Comparison of ENCODE assay signal across 29 cellular contexts in the genomic region with DNA sequence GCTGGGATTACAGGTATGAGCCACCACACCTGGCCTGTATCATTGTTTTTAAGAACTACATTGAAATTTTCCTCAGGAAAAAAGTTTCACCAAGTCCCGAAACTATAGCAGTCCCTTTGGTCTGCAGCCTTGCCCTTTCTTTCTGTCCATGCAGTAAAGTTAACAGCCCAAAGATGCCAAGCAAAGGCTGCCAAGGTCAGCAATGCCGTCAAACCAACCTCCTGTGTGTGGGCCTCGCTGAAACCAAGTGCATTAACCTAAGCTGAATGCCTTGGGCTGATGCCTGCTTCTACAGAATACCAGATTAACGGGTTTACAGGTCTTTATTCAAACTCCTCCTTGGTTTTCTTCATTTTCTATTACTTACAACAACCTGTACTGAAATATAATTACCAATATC.
"Had no signal": no experiment of that assay in that cellular context is flagged by ENCODE, and none has a peak within 500 bp of the region (broad histone marks: within the 10 kb centered on the region; RNA-seq: fewer than 3 reads in every experiment).

No MANE protein-coding gene starts in this region.

- H3K4me1 ChIP-seq: neural progenitor cell, parathyroid adenoma, right lobe of liver, sigmoid colon, testis, tibial artery, transverse colon, upper lobe of right lung, uterus had no signal

- H3K4me2 ChIP-seq: neural progenitor cell had no signal

- H2AFZ ChIP-seq: neural progenitor cell, parathyroid adenoma had no signal

- H3K27me3 ChIP-seq: neural progenitor cell, ovary, right lobe of liver, sigmoid colon, suprapubic skin, testis, tibial artery, transverse colon, upper lobe of right lung, uterus had no signal

- H3K9me3 ChIP-seq: ovary, psoas muscle, right lobe of liver, sigmoid colon, suprapubic skin, testis, tibial artery, transverse colon, upper lobe of right lung, uterus had no signal

- H3K9me3 Mint-ChIP-seq: natural killer cell; nephron; neural progenitor cell; stimulated activated memory B cell treated with anti-CD40 and anti-IgM and Interleukin-4, amounts not matched to agents 10 μg/mL and 1 μg/mL and 100 μg/mL, for 72 hours; stimulated activated naive CD8-positive, alpha-beta T cell treated with anti-CD3 and anti-CD28 coated beads, Interleukin-15, amount 100 ng/mL, for 72 hours; type B pancreatic cell had no signal

- DNase-seq: natural killer cell; occipital lobe; ovary; posterior cingulate gyrus; psoas muscle; right cardiac atrium; right lobe of liver; sigmoid colon; small intestine; stimulated activated CD4-positive, alpha-beta T cell treated with anti-CD3 and anti-CD28 coated beads, Interleukin-15, amount 100 ng/mL, for 24 hours; stimulated activated CD4-positive, alpha-beta T cell treated with anti-CD3 and anti-CD28 coated beads, Interleukin-2, amount 100 ng/mL, for 24 hours; stimulated activated CD4-positive, alpha-beta T cell treated with anti-CD3 and anti-CD28 coated beads, Interleukin-2, amount 100 ng/mL, for 48 hours; stimulated activated CD4-positive, alpha-beta T cell treated with anti-CD3 and anti-CD28 coated beads, Interleukin-4, amount 100 ng/mL, for 24 hours; stimulated activated naive CD4-positive, alpha-beta T cell; stimulated activated naive CD8-positive, alpha-beta T cell treated with anti-CD3 and anti-CD28 coated beads, Interleukin-15, amount 100 ng/mL, for 72 hours; stimulated activated naive CD8-positive, alpha-beta T cell treated with anti-CD3 and anti-CD28 coated beads, Interleukin-15, Interleukin-2, amounts not matched to agents 100 U/mL and 50 U/mL, for 24 hours; substantia nigra; testis; tibial artery; transverse colon; upper lobe of right lung; uterus had no signal

- H3K9ac ChIP-seq: neural progenitor cell, parathyroid adenoma had no signal

- H3K27ac Mint-ChIP-seq: natural killer cell; nephron; neural progenitor cell; progenitor cell of endocrine pancreas; stimulated activated memory B cell treated with anti-CD40 and anti-IgM and Interleukin-4, amounts not matched to agents 10 μg/mL and 1 μg/mL and 100 μg/mL, for 72 hours; type B pancreatic cell had no signal

- H3K36me3 Mint-ChIP-seq: natural killer cell had no signal

- H3K36me3 ChIP-seq: ovary, uterus had no signal

- H3K4me1 Mint-ChIP-seq: natural killer cell; nephron; neural progenitor cell; stimulated activated memory B cell treated with anti-CD40 and anti-IgM and Interleukin-4, amounts not matched to agents 10 μg/mL and 1 μg/mL and 100 μg/mL, for 72 hours had no signal

- H3K4me3 Mint-ChIP-seq: natural killer cell; nephron; neural progenitor cell; stimulated activated memory B cell treated with anti-CD40 and anti-IgM and Interleukin-4, amounts not matched to agents 10 μg/mL and 1 μg/mL and 100 μg/mL, for 72 hours; stimulated activated naive CD8-positive, alpha-beta T cell treated with anti-CD3 and anti-CD28 coated beads, Interleukin-15, amount 100 ng/mL, for 72 hours; type B pancreatic cell had no signal

- ATAC-seq: natural killer cell; psoas muscle; right cardiac atrium; right lobe of liver; stimulated activated memory B cell treated with anti-CD40 and anti-IgM and Interleukin-4, amounts not matched to agents 10 μg/mL and 1 μg/mL and 100 μg/mL, for 72 hours; stimulated activated naive CD8-positive, alpha-beta T cell treated with anti-CD3 and anti-CD28 coated beads, Interleukin-15, amount 100 ng/mL, for 72 hours; stimulated activated naive CD8-positive, alpha-beta T cell treated with anti-CD3 and anti-CD28 coated beads, Interleukin-15, Interleukin-2, amounts not matched to agents 100 U/mL and 50 U/mL, for 24 hours; upper lobe of right lung had no signal

- H3K27ac ChIP-seq: neural progenitor cell, ovary, parathyroid adenoma, psoas muscle, right lobe of liver, sigmoid colon, suprapubic skin, testis, tibial artery, transverse colon, upper lobe of right lung, uterus had no signal

- H3K4me3 ChIP-seq: neural progenitor cell, ovary, psoas muscle, right lobe of liver, sigmoid colon, suprapubic skin, testis, tibial artery, transverse colon, upper lobe of right lung, uterus had no signal

- H3K27me3 Mint-ChIP-seq: progenitor cell of endocrine pancreas; stimulated activated memory B cell treated with anti-CD40 and anti-IgM and Interleukin-4, amounts not matched to agents 10 μg/mL and 1 μg/mL and 100 μg/mL, for 72 hours; stimulated activated naive CD8-positive, alpha-beta T cell treated with anti-CD3 and anti-CD28 coated beads, Interleukin-15, amount 100 ng/mL, for 72 hours; type B pancreatic cell had no signal

- H3K79me2 ChIP-seq: parathyroid adenoma had no signal
